In genomic region chr3:135454890-135455289, GRCh38 we compare ENCODE assay signal across 34 cellular contexts.
"Had no signal": no experiment of that assay in that cellular context is flagged by ENCODE, and none has a peak within 500 bp of the region (broad histone marks: within the 10 kb centered on the region; RNA-seq: fewer than 3 reads in every experiment).

No MANE protein-coding gene starts in this region.

- H3K4me1 Mint-ChIP-seq: activated CD4-positive, alpha-beta T cell treated with anti-CD3 and anti-CD28 coated beads, Interleukin-2, amount 10 ng/mL, durations not matched to agents 24 days and 14 days; activated CD8-positive, alpha-beta memory T cell treated with anti-CD3 and anti-CD28 coated beads, Interleukin-2, amount 10 ng/mL, durations not matched to agents 7 days and 5 days; activated naive CD4-positive, alpha-beta T cell treated with anti-CD3 and anti-CD28 coated beads, Interleukin-2, amount 10 ng/mL, durations not matched to agents 7 days and 5 days; activated naive CD4-positive, alpha-beta T cell treated with anti-CD3 and anti-CD28 coated beads, Interleukin-2, amount 50 U/mL, for 24 hours; activated naive CD8-positive, alpha-beta T cell treated with anti-CD3 and anti-CD28 coated beads, Interleukin-2, amount 10 ng/mL, durations not matched to agents 7 days and 5 days had no signal

- H3K36me3 ChIP-seq: adrenal gland, brain microvascular endothelial cell, breast epithelium had no signal

- H3K36me3 Mint-ChIP-seq: activated CD4-positive, alpha-beta memory T cell treated with anti-CD3 and anti-CD28 coated beads for 36 hours; activated CD8-positive, alpha-beta memory T cell treated with anti-CD3 and anti-CD28 coated beads, Interleukin-2, amount 10 ng/mL, durations not matched to agents 7 days and 5 days; activated naive CD4-positive, alpha-beta T cell treated with anti-CD3 and anti-CD28 coated beads, Interleukin-2, amount 10 ng/mL, durations not matched to agents 7 days and 5 days; activated naive CD4-positive, alpha-beta T cell treated with anti-CD3 and anti-CD28 coated beads, Interleukin-2, amount 50 U/mL, for 24 hours; activated naive CD8-positive, alpha-beta T cell; activated naive CD8-positive, alpha-beta T cell treated with anti-CD3 and anti-CD28 coated beads, Interleukin-2, amount 10 ng/mL, durations not matched to agents 7 days and 5 days had no signal

- DNase-seq: activated B cell treated with CpG ODN at 0.5 μM for 24 hours; activated CD4-positive, alpha-beta memory T cell treated with anti-CD3 and anti-CD28 coated beads for 36 hours; activated CD4-positive, alpha-beta T cell treated with anti-CD3 and anti-CD28 coated beads for 4 hours; activated CD4-positive, alpha-beta T cell treated with anti-CD3 and anti-CD28 coated beads, Interleukin-2, amount 50 U/mL, for 1 hour; activated CD4-positive, alpha-beta T cell treated with anti-CD3 and anti-CD28 coated beads, Interleukin-2, amount 50 U/mL, for 4 hours; activated CD4-positive, CD25-positive, alpha-beta regulatory T cell treated with anti-CD3 and anti-CD28 coated beads, Interleukin-2, amount 50 U/mL, for 72 hours; activated CD8-positive, alpha-beta memory T cell treated with anti-CD3 and anti-CD28 coated beads, Interleukin-2, amount 10 ng/mL, durations not matched to agents 7 days and 5 days; activated CD8-positive, alpha-beta memory T cell treated with anti-CD3 and anti-CD28 coated beads, Interleukin-2, amount 50 U/mL, for 48 hours; activated CD8-positive, alpha-beta T cell treated with anti-CD3 and anti-CD28 coated beads for 36 hours; activated effector memory CD4-positive, alpha-beta T cell treated with Interleukin-2 at 50 U/mL for 16 hours; activated gamma-delta T cell; activated naive CD4-positive, alpha-beta T cell treated with anti-CD3 and anti-CD28 coated beads, Interleukin-2, amount 10 ng/mL, durations not matched to agents 7 days and 5 days; activated naive CD4-positive, alpha-beta T cell treated with Interleukin-2 at 50 U/mL for 16 hours; activated naive CD8-positive, alpha-beta T cell treated with anti-CD3 and anti-CD28 coated beads, Interleukin-2, amount 10 ng/mL, durations not matched to agents 7 days and 5 days; activated T-cell treated with anti-CD3 and anti-CD28 coated beads, Interleukin-2, amount 50 U/mL, for 24 hours; activated T-cell treated with anti-CD3 and anti-CD28 coated beads, Interleukin-2, amount 50 U/mL, for 48 hours; adrenal gland; amniotic stem cell; aorta; body of pancreas; brain microvascular endothelial cell; central memory CD4-positive, alpha-beta T cell; SW 1271; T-helper 1 cell; T-helper 2 cell; T-helper 9 cell had no signal

- ATAC-seq: activated CD8-positive, alpha-beta memory T cell treated with anti-CD3 and anti-CD28 coated beads, Interleukin-2, amount 10 ng/mL, durations not matched to agents 7 days and 5 days; activated CD8-positive, alpha-beta T cell treated with anti-CD3 and anti-CD28 coated beads for 36 hours; body of pancreas had no signal

- H3K9me3 Mint-ChIP-seq: activated B cell treated with CpG ODN at 0.5 μM for 24 hours; activated CD4-positive, alpha-beta memory T cell treated with anti-CD3 and anti-CD28 coated beads for 36 hours; activated CD4-positive, alpha-beta T cell treated with anti-CD3 and anti-CD28 coated beads, Interleukin-2, amount 10 ng/mL, durations not matched to agents 24 days and 14 days; activated CD8-positive, alpha-beta T cell treated with anti-CD3 and anti-CD28 coated beads for 36 hours; activated naive CD4-positive, alpha-beta T cell treated with anti-CD3 and anti-CD28 coated beads, Interleukin-2, amount 10 ng/mL, durations not matched to agents 7 days and 5 days; activated naive CD4-positive, alpha-beta T cell treated with anti-CD3 and anti-CD28 coated beads, Interleukin-2, amount 50 U/mL, for 24 hours; activated T-cell treated with anti-CD3 and anti-CD28 coated beads, Interleukin-2, amount 50 U/mL, for 24 hours; activated T-helper 2 cell treated with anti-CD3 and anti-CD28 coated beads, Interferon-gamma antibody, Interleukin-2, Interleukin-4, amounts not matched to agents 10 μg/mL and 5 μg/mL and 100 μg/mL, durations not matched to agents 14 hours and 24 hours and 36 hours; T-helper 1 cell treated with Interleukin-12 subunit alpha and Interleukin-12 subunit beta and Interleukin-4 antibody, amounts not matched to agents 30 μg/mL and 1 μg/mL, for 36 hours; T-helper 2 cell treated with Interferon-gamma antibody and Interleukin-4, amounts not matched to agents 5 μg/mL and 100 μg/mL, for 36 hours had no signal

- H3K9me3 ChIP-seq: adrenal gland, body of pancreas, breast epithelium had no signal

- H3K4me3 ChIP-seq: adrenal gland, body of pancreas, breast epithelium had no signal

- H3K27me3 Mint-ChIP-seq: activated B cell treated with CpG ODN at 0.5 μM for 24 hours; activated CD4-positive, alpha-beta memory T cell treated with anti-CD3 and anti-CD28 coated beads for 36 hours; activated CD4-positive, alpha-beta T cell treated with anti-CD3 and anti-CD28 coated beads, Interleukin-2, amount 10 ng/mL, durations not matched to agents 24 days and 14 days; activated CD8-positive, alpha-beta memory T cell treated with anti-CD3 and anti-CD28 coated beads, Interleukin-2, amount 10 ng/mL, durations not matched to agents 7 days and 5 days; activated CD8-positive, alpha-beta T cell treated with anti-CD3 and anti-CD28 coated beads for 36 hours; activated naive CD4-positive, alpha-beta T cell treated with anti-CD3 and anti-CD28 coated beads, Interleukin-2, amount 10 ng/mL, durations not matched to agents 7 days and 5 days; activated naive CD8-positive, alpha-beta T cell; activated naive CD8-positive, alpha-beta T cell treated with anti-CD3 and anti-CD28 coated beads, Interleukin-2, amount 10 ng/mL, durations not matched to agents 7 days and 5 days; activated T-cell treated with anti-CD3 and anti-CD28 coated beads, Interleukin-2, amount 50 U/mL, for 24 hours had no signal

- H3K4me1 ChIP-seq: adrenal gland, body of pancreas had no signal

- H3K27ac ChIP-seq: adrenal gland, body of pancreas, brain microvascular endothelial cell, breast epithelium, VCaP had no signal

- H3K4me3 Mint-ChIP-seq: activated B cell treated with CpG ODN at 0.5 μM for 24 hours; activated CD4-positive, alpha-beta memory T cell treated with anti-CD3 and anti-CD28 coated beads for 36 hours; activated CD4-positive, alpha-beta T cell treated with anti-CD3 and anti-CD28 coated beads, Interleukin-2, amount 10 ng/mL, durations not matched to agents 24 days and 14 days; activated CD8-positive, alpha-beta memory T cell treated with anti-CD3 and anti-CD28 coated beads, Interleukin-2, amount 10 ng/mL, durations not matched to agents 7 days and 5 days; activated CD8-positive, alpha-beta T cell treated with anti-CD3 and anti-CD28 coated beads for 36 hours; activated naive CD4-positive, alpha-beta T cell treated with anti-CD3 and anti-CD28 coated beads, Interleukin-2, amount 10 ng/mL, durations not matched to agents 7 days and 5 days; activated naive CD4-positive, alpha-beta T cell treated with anti-CD3 and anti-CD28 coated beads, Interleukin-2, amount 50 U/mL, for 24 hours; activated naive CD8-positive, alpha-beta T cell; activated naive CD8-positive, alpha-beta T cell treated with anti-CD3 and anti-CD28 coated beads, Interleukin-2, amount 10 ng/mL, durations not matched to agents 7 days and 5 days; activated T-cell treated with anti-CD3 and anti-CD28 coated beads, Interleukin-2, amount 50 U/mL, for 24 hours; T-helper 1 cell treated with Interleukin-12 subunit alpha and Interleukin-12 subunit beta and Interleukin-4 antibody, amounts not matched to agents 30 μg/mL and 1 μg/mL, for 36 hours; T-helper 2 cell treated with Interferon-gamma antibody and Interleukin-4, amounts not matched to agents 5 μg/mL and 100 μg/mL, for 36 hours had no signal

- H3K27me3 ChIP-seq: adrenal gland, body of pancreas, brain microvascular endothelial cell, breast epithelium had no signal

- H3K27ac Mint-ChIP-seq: activated B cell treated with CpG ODN at 0.5 μM for 24 hours; activated CD4-positive, alpha-beta memory T cell treated with anti-CD3 and anti-CD28 coated beads for 36 hours; activated CD4-positive, alpha-beta T cell treated with anti-CD3 and anti-CD28 coated beads, Interleukin-2, amount 10 ng/mL, durations not matched to agents 24 days and 14 days; activated CD8-positive, alpha-beta memory T cell treated with anti-CD3 and anti-CD28 coated beads, Interleukin-2, amount 10 ng/mL, durations not matched to agents 7 days and 5 days; activated CD8-positive, alpha-beta T cell treated with anti-CD3 and anti-CD28 coated beads for 36 hours; activated naive CD4-positive, alpha-beta T cell treated with anti-CD3 and anti-CD28 coated beads, Interleukin-2, amount 10 ng/mL, durations not matched to agents 7 days and 5 days; activated naive CD4-positive, alpha-beta T cell treated with anti-CD3 and anti-CD28 coated beads, Interleukin-2, amount 50 U/mL, for 24 hours; activated naive CD8-positive, alpha-beta T cell; activated naive CD8-positive, alpha-beta T cell treated with anti-CD3 and anti-CD28 coated beads, Interleukin-2, amount 10 ng/mL, durations not matched to agents 7 days and 5 days; activated T-cell treated with anti-CD3 and anti-CD28 coated beads, Interleukin-2, amount 50 U/mL, for 24 hours; activated T-helper 2 cell treated with anti-CD3 and anti-CD28 coated beads, Interferon-gamma antibody, Interleukin-2, Interleukin-4, amounts not matched to agents 10 μg/mL and 5 μg/mL and 100 μg/mL, durations not matched to agents 14 hours and 24 hours and 36 hours; T-helper 1 cell treated with Interleukin-12 subunit alpha and Interleukin-12 subunit beta and Interleukin-4 antibody, amounts not matched to agents 30 μg/mL and 1 μg/mL, for 36 hours; T-helper 2 cell treated with Interferon-gamma antibody and Interleukin-4, amounts not matched to agents 5 μg/mL and 100 μg/mL, for 36 hours had no signal
